Comparison of ENCODE assay signal across 9 cellular contexts in genomic region chr6:3813150-3813780, GRCh38. TPM values are rescaled to one million over a fixed set of nuclear protein-coding genes. Genes with fewer than 3 reads are reported as not detected.
DNase-seq lines count a peak whose midpoint lies in the region; ATAC-seq, FAIRE-seq and TF ChIP-seq lines count a peak whose summit lies in the region.
"Had no signal": no experiment of that assay in that cellular context is flagged by ENCODE, and none has a peak within 500 bp of the region (broad histone marks: within the 10 kb centered on the region; RNA-seq: fewer than 3 reads in every experiment).

No MANE protein-coding gene starts in this region.

- DNase-seq in ELF-1 (ENCODE audit: low read depth, low spot score): peak; percentile 44
- DNase-seq in astrocyte (ENCODE audit: low read depth): no peak
- no peak for DNase-seq in mucosa of descending colon
- DNase-seq in esophagus muscularis mucosa (ENCODE audit: extremely low spot score): no peak
- no peak for DNase-seq in SKM-1 treated with dmso at 0.1 percent for 144 hours (lab: John Stamatoyannopoulos, UW; ENCODE audit: unreplicated experiment)
- DNase-seq in GOT3 (lab: John Stamatoyannopoulos, UW): no peak

- peak overlapping the region; percentile 22 for H2AFZ ChIP-seq in astrocyte (ENCODE audit: low read depth, low read length)

- H3K9me3 ChIP-seq in astrocyte (ENCODE audit: insufficient read depth, low read depth, low read length) (no peaks in the 10 kb centered on the region), mucosa of descending colon (no peaks in the 10 kb centered on the region), esophagus muscularis mucosa (no peaks in the 10 kb centered on the region)

- H3K27ac Mint-ChIP-seq in astrocyte (ENCODE audit: unreplicated experiment): peak overlapping the region; percentile 72

- H4K20me1 ChIP-seq in astrocyte (ENCODE audit: insufficient read depth, low read length): no peaks in the 10 kb centered on the region

- intact Hi-C loops in mucosa of descending colon (cut with DNase I, micrococcal nuclease) (no loop called here), esophagus muscularis mucosa (cut with DNase I) (no loop called here)

- ATAC-seq in HG02798 (IDR thresholded peaks at IDR 0.05; ENCODE audit: poor library complexity, unreplicated experiment) (peak; percentile 49), mucosa of descending colon (peak; percentile 17), GM18861 (IDR thresholded peaks at IDR 0.05; ENCODE audit: unreplicated experiment) (no peak)

- TF ChIP-seq EP300 in esophagus muscularis mucosa (IDR thresholded peaks at IDR 0.05): no peak

- H3K27me3 ChIP-seq in astrocyte (ENCODE audit: insufficient read depth, low read length) (no peaks in the 10 kb centered on the region), esophagus muscularis mucosa (no peaks in the 10 kb centered on the region)

- no peaks in the 10 kb centered on the region for H3K36me3 Mint-ChIP-seq in astrocyte (ENCODE audit: low read depth, unreplicated experiment)

- no peaks in the 10 kb centered on the region for H3K36me3 ChIP-seq in astrocyte (ENCODE audit: insufficient read depth, low read length)
- H3K36me3 ChIP-seq in mucosa of descending colon (ENCODE audit: low read depth): no peaks in the 10 kb centered on the region
- no peaks in the 10 kb centered on the region for H3K36me3 ChIP-seq in esophagus muscularis mucosa

- H3K4me3 Mint-ChIP-seq in astrocyte (ENCODE audit: unreplicated experiment): no peak overlapping the region

- H3K9me3 Mint-ChIP-seq in astrocyte (ENCODE audit: unreplicated experiment): no peaks in the 10 kb centered on the region

- H3K9ac ChIP-seq in astrocyte (ENCODE audit: low read length): no peak overlapping the region

- H3K27me3 Mint-ChIP-seq in astrocyte (ENCODE audit: low read depth, unreplicated experiment): no peaks in the 10 kb centered on the region

- H3K4me1 Mint-ChIP-seq in astrocyte (ENCODE audit: low read depth, unreplicated experiment): peaks cover 26% of the 10 kb centered on the region

- no peaks in the 10 kb centered on the region for H3K79me2 ChIP-seq in astrocyte (ENCODE audit: insufficient read depth, low read length)

- H3K4me3 ChIP-seq in astrocyte (ENCODE audit: insufficient read depth, low read depth, low read length) (peak overlapping the region; percentile 12), mucosa of descending colon (no peak overlapping the region), esophagus muscularis mucosa (no peak overlapping the region)

- TF ChIP-seq CTCF in astrocyte (IDR thresholded peaks at IDR 0.05; ENCODE audit: insufficient read depth, low read depth, low read length) (no peak), mucosa of descending colon (IDR thresholded peaks at IDR 0.05) (no peak), esophagus muscularis mucosa (IDR thresholded peaks at IDR 0.05) (no peak)

- H3K27ac ChIP-seq in astrocyte (ENCODE audit: low read depth, low read length): no peak overlapping the region
- no peak overlapping the region for H3K27ac ChIP-seq in esophagus muscularis mucosa (replicated peaks in 1 of 4)

- no peak for TF ChIP-seq POLR2A in esophagus muscularis mucosa (IDR thresholded peaks at IDR 0.05; ENCODE audit: low read depth)

- FAIRE-seq in astrocyte (lab: Jason Lieb, UNC): no peak

- H3K4me2 ChIP-seq in astrocyte (ENCODE audit: low read length): peak overlapping the region; percentile 60

- peaks cover 25% of the 10 kb centered on the region for H3K4me1 ChIP-seq in astrocyte (ENCODE audit: insufficient read depth, low read length)
- H3K4me1 ChIP-seq in mucosa of descending colon (ENCODE audit: low read depth): no peaks in the 10 kb centered on the region
- peaks cover 26 to 31% (median 29%) of the 10 kb centered on the region in 4 donors for H3K4me1 ChIP-seq in esophagus muscularis mucosa

- WGBS in esophagus muscularis mucosa: 31% methylated on average over 11 of the region's 13 CpGs

RNA-seq across cellular contexts. Expression of gene FAM50B, which starts 35.9 kb away (rescaled TPM):
- total RNA-seq in astrocyte: 4.6 and 5.0 TPM in 2 replicates
- total RNA-seq in mucosa of descending colon: 10 to 100 TPM in 1 of 3 donors, 1 to 10 TPM in 2; 3.2 to 14.2 (median 3.3) TPM
- 10 to 100 TPM; 12.5 to 26.6 (median 17.6) TPM for total RNA-seq in esophagus muscularis mucosa
- total RNA-seq: OCI-LY7 had no signal
